9 cellular contexts compared by ENCODE assay signal in the genomic region with DNA sequence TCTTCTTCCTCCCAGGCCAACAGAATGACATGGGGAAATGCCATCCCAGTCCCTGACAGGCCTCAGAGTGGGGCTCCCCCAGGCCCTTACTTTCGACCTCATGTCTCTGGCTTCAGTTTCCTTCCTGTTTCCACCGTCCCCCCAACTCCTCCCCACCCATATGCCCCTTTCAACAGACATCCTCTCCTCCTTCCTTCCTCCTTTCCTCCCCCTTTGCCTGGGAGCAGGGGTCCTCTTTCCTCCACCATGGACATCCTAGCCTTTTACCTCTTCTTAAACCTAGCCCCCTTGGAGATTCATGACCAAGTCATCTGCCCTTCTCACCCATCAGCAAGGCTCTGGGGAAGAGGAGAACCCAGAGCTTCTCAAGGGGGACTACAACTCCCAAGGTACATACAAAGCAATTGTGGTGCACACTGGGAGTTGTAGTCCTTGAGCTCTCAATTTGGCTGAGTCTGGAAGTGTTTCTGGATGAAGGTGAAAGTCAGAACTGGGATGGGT. TPM values are rescaled to one million over a fixed set of nuclear protein-coding genes. Genes with fewer than 3 reads are reported as not detected.
DNase-seq lines count a peak whose midpoint lies in the region; ATAC-seq, FAIRE-seq and TF ChIP-seq lines count a peak whose summit lies in the region.
"Had no signal": no experiment of that assay in that cellular context is flagged by ENCODE, and none has a peak within 500 bp of the region (broad histone marks: within the 10 kb centered on the region; RNA-seq: fewer than 3 reads in every experiment).

No MANE protein-coding gene starts in this region.

- ATAC-seq in GM21576 (IDR thresholded peaks at IDR 0.05; ENCODE audit: unreplicated experiment), result no peak

- peaks cover 48% of the 10 kb centered on the region for H3K4me1 Mint-ChIP-seq in nephron progenitor cell

- no peaks in the 10 kb centered on the region for H3F3A ChIP-seq in SU-DHL-6 (ENCODE audit: insufficient read depth)

- H3K27me3 ChIP-seq in SU-DHL-6 (ENCODE audit: low read length) (no peaks in the 10 kb centered on the region), dorsolateral prefrontal cortex (no peaks in the 10 kb centered on the region), osteoblast (ENCODE audit: insufficient read depth, low read length) (no peaks in the 10 kb centered on the region)

- no peak for TF ChIP-seq POLR2A in H54 (IDR thresholded peaks at IDR 0.05; ENCODE audit: low read depth, low read length)

- H3K9me3 ChIP-seq in SU-DHL-6 (ENCODE audit: insufficient read depth, low read length) (no peaks in the 10 kb centered on the region), osteoblast (ENCODE audit: low read depth, low read length) (no peaks in the 10 kb centered on the region)

- TF ChIP-seq CTCF in SU-DHL-6 (IDR thresholded peaks at IDR 0.05; ENCODE audit: insufficient read depth, low read length, poor library complexity, severe bottlenecking) (no peak), dorsolateral prefrontal cortex (IDR thresholded peaks at IDR 0.05 in 54 of 56, conservative IDR thresholded peaks at IDR 0.05 in 2 of 56; ENCODE audit: low read depth in 1 of 56, partially characterized antibody in 56 of 56) (no peak), osteoblast (IDR thresholded peaks at IDR 0.05; ENCODE audit: extremely low read depth, low read depth, low read length) (no peak), nephron progenitor cell (IDR thresholded peaks at IDR 0.05) (no peak)

- H3K9me2 ChIP-seq in SU-DHL-6 (replicated peaks; ENCODE audit: insufficient read depth, low read length), result no peaks in the 10 kb centered on the region

- H3K36me3 ChIP-seq in SU-DHL-6 (ENCODE audit: low read length), result no peaks in the 10 kb centered on the region
- H3K36me3 ChIP-seq in osteoblast (ENCODE audit: insufficient read depth, low read length), result no peaks in the 10 kb centered on the region

- no peak for FAIRE-seq in H54 (lab: Jason Lieb, UNC)

- H3K79me2 ChIP-seq in SU-DHL-6 (ENCODE audit: insufficient read depth, low read length) (no peaks in the 10 kb centered on the region), osteoblast (ENCODE audit: insufficient read depth, low read length) (peaks cover 85% of the 10 kb centered on the region)

- H4K20me1 ChIP-seq in SU-DHL-6 (ENCODE audit: low read depth, low read length) (no peaks in the 10 kb centered on the region), osteoblast (ENCODE audit: insufficient read depth, low read length) (peaks cover 28% of the 10 kb centered on the region)

- H3K9me3 Mint-ChIP-seq in nephron progenitor cell, result no peaks in the 10 kb centered on the region

- H2AFZ ChIP-seq in SU-DHL-6 (ENCODE audit: low read depth, low read length, severe bottlenecking), result peak overlapping the region; percentile 37
- no peak overlapping the region for H2AFZ ChIP-seq in osteoblast (ENCODE audit: low read length)

- H3K36me3 Mint-ChIP-seq in nephron progenitor cell (ENCODE audit: low read depth), result no peaks in the 10 kb centered on the region

- H3K27ac ChIP-seq in SU-DHL-6 (ENCODE audit: low read depth, low read length), result no peak overlapping the region
- H3K27ac ChIP-seq in dorsolateral prefrontal cortex, result peak overlapping the region; percentile 74 to 99 (median 98)
- H3K27ac ChIP-seq in osteoblast (ENCODE audit: low read depth, low read length), result no peak overlapping the region

- H3K4me3 ChIP-seq in SU-DHL-6 (ENCODE audit: insufficient read depth, low read length, poor library complexity, severe bottlenecking) (no peak overlapping the region), dorsolateral prefrontal cortex (peak overlapping the region in 6 of 59 donors; percentile 2 to 78 (median 14)), osteoblast (ENCODE audit: insufficient read depth, low read length) (no peak overlapping the region)

- peaks cover 7% of the 10 kb centered on the region for H3K27me3 Mint-ChIP-seq in nephron progenitor cell (ENCODE audit: low read depth, poor library complexity)

- intact Hi-C loops in dorsolateral prefrontal cortex (cut with DNase I), result no loop called here

- H3K4me3 Mint-ChIP-seq in nephron progenitor cell, result no peak overlapping the region

- peak overlapping the region; percentile 6 for H3K4me2 ChIP-seq in SU-DHL-6 (ENCODE audit: low read depth, low read length, poor library complexity, severe bottlenecking)
- no peak overlapping the region for H3K4me2 ChIP-seq in osteoblast (ENCODE audit: insufficient read depth, low read length)

- H3K9ac ChIP-seq in SU-DHL-6 (ENCODE audit: low read length), result no peak overlapping the region

- no peak overlapping the region for H3K27ac Mint-ChIP-seq in nephron progenitor cell

- peak; percentile 74 for DNase-seq in activated CD8-positive, alpha-beta memory T cell treated with anti-CD3 and anti-CD28 coated beads for 24 hours
- DNase-seq in activated CD8-positive, alpha-beta memory T cell treated with anti-CD3 and anti-CD28 coated beads, Interleukin-2, amount 50 U/mL, for 4 hours, result no peak
- DNase-seq in dorsolateral prefrontal cortex (peak in 2 of 10 donors; percentile 37 to 59), osteoblast (ENCODE audit: insufficient read length, low spot score, missing footprints) (peak; percentile 84), H54 (ENCODE audit: insufficient read length, low spot score) (no peak), nephron progenitor cell (no peak)

- H3K4me1 ChIP-seq in osteoblast (ENCODE audit: insufficient read depth, low read length), result peaks cover 25% of the 10 kb centered on the region

RNA-seq across cellular contexts. Expression of gene ZBTB7B, which starts 4.0 kb away (rescaled TPM):
- total RNA-seq in dorsolateral prefrontal cortex (10 to 100 TPM in 119 of 120 experiments, 1 to 10 TPM in 1; 10.0 to 57.9 (median 22.8) TPM), osteoblast (18.6 and 23.5 TPM in 2 replicates)

RNA-seq across cellular contexts. Expression of gene LENEP, which starts 13.3 kb away (rescaled TPM):
- 1 to 10 TPM in 19 of 120 experiments, under 1 TPM in 7, not detected in 94; 0.71 to 2.7 (median 1.2) TPM for total RNA-seq in dorsolateral prefrontal cortex
- 0.88 TPM in 1 of 2 replicates, not detected in the other for total RNA-seq in osteoblast
- total RNA-seq: Daoy had no signal

RNA-seq across cellular contexts. Expression of gene FLAD1, which starts 23.5 kb away (rescaled TPM):
- 10 to 100 TPM; 16.1 to 42.6 (median 25.5) TPM for total RNA-seq in dorsolateral prefrontal cortex
- 17.1 and 20.6 TPM in 2 replicates for total RNA-seq in osteoblast

RNA-seq across cellular contexts. Expression of gene DCST2, which starts 26.9 kb away (rescaled TPM):
- 1 to 10 TPM in 51 of 120 experiments, under 1 TPM in 62, not detected in 7; 0.19 to 3.1 (median 0.92) TPM for total RNA-seq in dorsolateral prefrontal cortex
- not detected in 2 replicates for total RNA-seq in osteoblast
- total RNA-seq: Daoy had no signal

RNA-seq across cellular contexts. Expression of gene DCST1, which starts 27.0 kb away (rescaled TPM):
- total RNA-seq in dorsolateral prefrontal cortex (1 to 10 TPM in 1 of 120 experiments, under 1 TPM in 15, not detected in 104; 0.14 to 1.1 (median 0.40) TPM), osteoblast (not detected in 2 replicates)
- total RNA-seq: Daoy had no signal

Comparison
In these comparisons a context has a peak if more than half of its experiments do, and no peak if none do; other contexts are left out.
1. DNase-seq: peak in activated CD8-positive, alpha-beta memory T cell treated with anti-CD3 and anti-CD28 coated beads for 24 hours (single experiment) and osteoblast (single experiment); none in activated CD8-positive, alpha-beta memory T cell treated with anti-CD3 and anti-CD28 coated beads, Interleukin-2, amount 50 U/mL, for 4 hours (single experiment), H54 (single experiment) and nephron progenitor cell (single experiment).
2. H3K27ac ChIP-seq: peak in dorsolateral prefrontal cortex (59 of 59); none in SU-DHL-6 (single experiment) and osteoblast (single experiment).